In genomic region chr6:97195117-97195516, GRCh38 we compare ENCODE assay signal across 21 cellular contexts.
DNase-seq lines count a peak whose midpoint lies in the region; TF ChIP-seq lines count a peak whose summit lies in the region.
"Had no signal": no experiment of that assay in that cellular context is flagged by ENCODE, and none has a peak within 500 bp of the region (broad histone marks: within the 10 kb centered on the region; RNA-seq: fewer than 3 reads in every experiment).

No MANE protein-coding gene starts in this region.

- no peak overlapping the region for H2AFZ ChIP-seq in GM23248

- no peak for TF ChIP-seq EP300 in tibial nerve (IDR thresholded peaks at IDR 0.05)

- H3K27me3 Mint-ChIP-seq in Caco-2 (ENCODE audit: insufficient read depth, unreplicated experiment), result no peaks in the 10 kb centered on the region
- H3K27me3 Mint-ChIP-seq in activated T-helper 1 cell treated with anti-CD3 and anti-CD28 coated beads, Interleukin-12 subunit alpha, Interleukin-12 subunit beta, Interleukin-2, Interleukin-4 antibody, amounts not matched to agents 30 ng/mL and 10 ng/mL and 1 ng/mL, durations not matched to agents 14 hours and 24 hours and 36 hours (ENCODE audit: insufficient read depth), result no peaks in the 10 kb centered on the region
- H3K27me3 Mint-ChIP-seq: activated naive CD8-positive, alpha-beta T cell treated with anti-CD3 and anti-CD28 coated beads for 36 hours; central memory CD8-positive, alpha-beta T cell; IgD-negative memory B cell had no signal

- H3K4me2 ChIP-seq in GM23248 (ENCODE audit: unreplicated experiment), result no peak overlapping the region

- H3K9me3 Mint-ChIP-seq in Caco-2 (ENCODE audit: unreplicated experiment), result no peaks in the 10 kb centered on the region
- H3K9me3 Mint-ChIP-seq in activated T-helper 1 cell treated with anti-CD3 and anti-CD28 coated beads, Interleukin-12 subunit alpha, Interleukin-12 subunit beta, Interleukin-2, Interleukin-4 antibody, amounts not matched to agents 30 ng/mL and 10 ng/mL and 1 ng/mL, durations not matched to agents 14 hours and 24 hours and 36 hours, result no peaks in the 10 kb centered on the region
- H3K9me3 Mint-ChIP-seq: activated naive CD8-positive, alpha-beta T cell treated with anti-CD3 and anti-CD28 coated beads for 36 hours; central memory CD8-positive, alpha-beta T cell; IgD-negative memory B cell; stimulated activated effector memory CD8-positive, alpha-beta T cell treated with anti-CD3 and anti-CD28 coated beads, Interleukin-12 subunit alpha, Interleukin-12 subunit beta, amount 100 ng/mL, for 72 hours had no signal

- H3K4me1 Mint-ChIP-seq in Caco-2 (ENCODE audit: low read depth, unreplicated experiment), result no peaks in the 10 kb centered on the region
- H3K4me1 Mint-ChIP-seq in activated T-helper 1 cell treated with anti-CD3 and anti-CD28 coated beads, Interleukin-12 subunit alpha, Interleukin-12 subunit beta, Interleukin-2, Interleukin-4 antibody, amounts not matched to agents 30 ng/mL and 10 ng/mL and 1 ng/mL, durations not matched to agents 14 hours and 24 hours and 36 hours (ENCODE audit: low read depth), result no peaks in the 10 kb centered on the region
- H3K4me1 Mint-ChIP-seq: central memory CD8-positive, alpha-beta T cell had no signal

- BruUV-seq in Caco-2 (replicated peaks; lab: Mats Ljungman, UMichigan), result no TSS peak

- in situ Hi-C loops in GM23248 (cut with MboI) (no loop called here), GM13977 (cut with MboI; ENCODE audit: low pct_unique_long_range_greater_than_20kb, low sequenced_read_pairs, unreplicated experiment) (loop anchor here (10.0 kb wide), 1 partner anchor 200 kb away; no protein-coding TSS in a partner anchor)

- H4K20me1 ChIP-seq in GM23248 (ENCODE audit: insufficient read depth), result no peaks in the 10 kb centered on the region

- H3F3A ChIP-seq in GM23248 (ENCODE audit: insufficient read depth), result peaks cover 10% of the 10 kb centered on the region; the same call in 1 of the 2 replicates

- peak; percentile 15 for DNase-seq in BE2C
- DNase-seq in GM23248, result peak; percentile 30
- peak; percentile 61 for DNase-seq in OCI-M1 (lab: John Stamatoyannopoulos, UW)
- peak; percentile 53 for DNase-seq in fibroblast of pulmonary artery (ENCODE audit: low read depth)
- no peak for DNase-seq in tibial nerve (ENCODE audit: low spot score in 2 of 2)
- no peak for DNase-seq in Caco-2
- no peak for DNase-seq in activated T-helper 1 cell treated with anti-CD3 and anti-CD28 coated beads, Interleukin-12 subunit alpha, Interleukin-12 subunit beta, Interleukin-2, Interleukin-4 antibody, amounts not matched to agents 30 ng/mL and 10 ng/mL and 1 ng/mL, durations not matched to agents 14 hours and 24 hours and 36 hours (ENCODE audit: low spot score)
- DNase-seq in GM13977 (ENCODE audit: low spot score), result no peak
- DNase-seq: activated CD4-positive, alpha-beta T cell treated with anti-CD3 and anti-CD28 coated beads, Interleukin-2, amount 50 U/mL, for 1 hour; activated naive CD8-positive, alpha-beta T cell treated with anti-CD3 and anti-CD28 coated beads for 36 hours; activated T-cell treated with anti-CD3 and anti-CD28 coated beads, Interleukin-2, amount 50 U/mL, for 1 hour; DMS153; kidney; NCI-H146; SHP77; T-helper 9 cell; upper lobe of left lung had no signal

- 60 to 85% methylated on average over 1 of the region's 1 CpG for WGBS in GM23248 (ENCODE audit: low coverage in 1 of 2, low lambda C conversion rate in 2 of 2, missing lambda C conversion rate in 2 of 2), 2 experiments
- WGBS in tibial nerve, 2 donors, result 84 to 91% methylated on average over 1 of the region's 1 CpG

- H3K27ac ChIP-seq in GM23248 (no peak overlapping the region), tibial nerve (no peak overlapping the region)
- H3K27ac ChIP-seq: heart right ventricle, upper lobe of left lung had no signal

- intact Hi-C loops in Caco-2 (cut with micrococcal nuclease; ENCODE audit: unreplicated experiment), result no loop called here
- intact Hi-C loops in activated T-helper 1 cell treated with anti-CD3 and anti-CD28 coated beads, Interleukin-12 subunit alpha, Interleukin-12 subunit beta, Interleukin-2, Interleukin-4 antibody, amounts not matched to agents 30 ng/mL and 10 ng/mL and 1 ng/mL, durations not matched to agents 14 hours and 24 hours and 36 hours (cut with micrococcal nuclease), result no loop called here

- H3K9me3 ChIP-seq in BE2C, result no peaks in the 10 kb centered on the region
- no peaks in the 10 kb centered on the region for H3K9me3 ChIP-seq in GM23248 (ENCODE audit: low read depth)
- H3K9me3 ChIP-seq in tibial nerve, result no peaks in the 10 kb centered on the region
- H3K9me3 ChIP-seq in Caco-2, result no peaks in the 10 kb centered on the region
- H3K9me3 ChIP-seq: heart right ventricle, upper lobe of left lung had no signal

- H3K27me3 ChIP-seq in BE2C, result no peaks in the 10 kb centered on the region
- no peaks in the 10 kb centered on the region for H3K27me3 ChIP-seq in GM23248 (replicated peaks; ENCODE audit: insufficient read depth)
- no peaks in the 10 kb centered on the region for H3K27me3 ChIP-seq in tibial nerve
- no peaks in the 10 kb centered on the region for H3K27me3 ChIP-seq in Caco-2 (replicated peaks; ENCODE audit: control insufficient read depth, insufficient read depth, low read length)
- H3K27me3 ChIP-seq: heart right ventricle, upper lobe of left lung had no signal

- no peak overlapping the region for H3K9ac ChIP-seq in GM23248

- H3K36me3 Mint-ChIP-seq in Caco-2 (ENCODE audit: insufficient read depth, unreplicated experiment), result peaks cover 15% of the 10 kb centered on the region
- peaks cover 3% of the 10 kb centered on the region for H3K36me3 Mint-ChIP-seq in activated T-helper 1 cell treated with anti-CD3 and anti-CD28 coated beads, Interleukin-12 subunit alpha, Interleukin-12 subunit beta, Interleukin-2, Interleukin-4 antibody, amounts not matched to agents 30 ng/mL and 10 ng/mL and 1 ng/mL, durations not matched to agents 14 hours and 24 hours and 36 hours (ENCODE audit: low read depth)

- H3K4me1 ChIP-seq in BE2C (no peaks in the 10 kb centered on the region), GM23248 (ENCODE audit: insufficient read depth) (peaks cover 14% of the 10 kb centered on the region), tibial nerve (no peaks in the 10 kb centered on the region), Caco-2 (no peaks in the 10 kb centered on the region)

- no peak for TF ChIP-seq POLR2A in tibial nerve (IDR thresholded peaks at IDR 0.05)

- POLR2A ChIA-PET in Caco-2 (lab: Charles Lee), result no interaction called here

- H3K27ac Mint-ChIP-seq in Caco-2 (ENCODE audit: unreplicated experiment), result no peak overlapping the region
- no peak overlapping the region for H3K27ac Mint-ChIP-seq in activated T-helper 1 cell treated with anti-CD3 and anti-CD28 coated beads, Interleukin-12 subunit alpha, Interleukin-12 subunit beta, Interleukin-2, Interleukin-4 antibody, amounts not matched to agents 30 ng/mL and 10 ng/mL and 1 ng/mL, durations not matched to agents 14 hours and 24 hours and 36 hours
- H3K27ac Mint-ChIP-seq: activated naive CD8-positive, alpha-beta T cell treated with anti-CD3 and anti-CD28 coated beads for 36 hours; IgD-negative memory B cell; stimulated activated effector memory CD8-positive, alpha-beta T cell treated with anti-CD3 and anti-CD28 coated beads, Interleukin-12 subunit alpha, Interleukin-12 subunit beta, amount 100 ng/mL, for 72 hours had no signal

- peaks cover 6% of the 10 kb centered on the region; the same call in 1 of the 2 replicates for H3K36me3 ChIP-seq in BE2C
- no peaks in the 10 kb centered on the region for H3K36me3 ChIP-seq in GM23248 (ENCODE audit: low read depth)
- H3K36me3 ChIP-seq in tibial nerve, result peaks cover 0 to 13% (median 0%) of the 10 kb centered on the region in 3 donors
- H3K36me3 ChIP-seq in Caco-2 (ENCODE audit: control insufficient read depth, insufficient read depth, low read length), result no peaks in the 10 kb centered on the region
- H3K36me3 ChIP-seq: upper lobe of left lung had no signal

- TF ChIP-seq CTCF in BE2C (IDR thresholded peaks at IDR 0.05; ENCODE audit: low read depth, low read length), result no peak
- TF ChIP-seq CTCF in fibroblast of pulmonary artery (IDR thresholded peaks at IDR 0.05; ENCODE audit: low read length, missing control alignments), result no peak
- TF ChIP-seq CTCF in tibial nerve (IDR thresholded peaks at IDR 0.05), result no peak
- no peak for TF ChIP-seq CTCF in Caco-2 (IDR thresholded peaks at IDR 0.05; ENCODE audit: insufficient read depth in 1 of 2, low read depth in 1 of 2, low read length in 1 of 2, severe bottlenecking in 1 of 2, unreplicated experiment in 1 of 2)
- TF ChIP-seq CTCF in GM13977 (IDR thresholded peaks at IDR 0.05; ENCODE audit: extremely low read depth, insufficient read depth, missing control alignments), result no peak

- H3K79me2 ChIP-seq in GM23248 (ENCODE audit: insufficient read depth), result no peaks in the 10 kb centered on the region

- H3K4me3 ChIP-seq in BE2C (ENCODE audit: low read depth, low read length) (no peak overlapping the region), GM23248 (no peak overlapping the region), fibroblast of pulmonary artery (replicated peaks; ENCODE audit: low read depth, low read length) (no peak overlapping the region), tibial nerve (no peak overlapping the region), Caco-2 (ENCODE audit: low read depth, low read length) (no peak overlapping the region)
- H3K4me3 ChIP-seq: heart right ventricle, upper lobe of left lung had no signal

- no peak overlapping the region for H3K4me3 Mint-ChIP-seq in Caco-2 (ENCODE audit: unreplicated experiment)
- H3K4me3 Mint-ChIP-seq in activated T-helper 1 cell treated with anti-CD3 and anti-CD28 coated beads, Interleukin-12 subunit alpha, Interleukin-12 subunit beta, Interleukin-2, Interleukin-4 antibody, amounts not matched to agents 30 ng/mL and 10 ng/mL and 1 ng/mL, durations not matched to agents 14 hours and 24 hours and 36 hours, result no peak overlapping the region
- H3K4me3 Mint-ChIP-seq: activated naive CD8-positive, alpha-beta T cell treated with anti-CD3 and anti-CD28 coated beads for 36 hours; central memory CD8-positive, alpha-beta T cell; IgD-negative memory B cell; stimulated activated effector memory CD8-positive, alpha-beta T cell treated with anti-CD3 and anti-CD28 coated beads, Interleukin-12 subunit alpha, Interleukin-12 subunit beta, amount 100 ng/mL, for 72 hours had no signal

- no peaks in the 10 kb centered on the region; the same call in 1 of the 2 replicates for H3K9me2 ChIP-seq in GM23248 (ENCODE audit: insufficient read depth)

- CTCF ChIA-PET in Caco-2 (lab: Charles Lee), result no interaction called here

Comparison
In these comparisons a context has a peak if more than half of its experiments do, and no peak if none do; other contexts are left out.
1. DNase-seq: peak in BE2C (single experiment), GM23248 (single experiment), OCI-M1 (single experiment) and fibroblast of pulmonary artery (single experiment); none in tibial nerve (0 of 2), Caco-2 (0 of 2), activated T-helper 1 cell treated with anti-CD3 and anti-CD28 coated beads, Interleukin-12 subunit alpha, Interleukin-12 subunit beta, Interleukin-2, Interleukin-4 antibody, amounts not matched to agents 30 ng/mL and 10 ng/mL and 1 ng/mL, durations not matched to agents 14 hours and 24 hours and 36 hours (single experiment) and GM13977 (single experiment).